In genomic region chr2:170605862-170606261, GRCh38 we compare ENCODE assay signal across 39 cellular contexts.
"Had no signal": no experiment of that assay in that cellular context is flagged by ENCODE, and none has a peak within 500 bp of the region (broad histone marks: within the 10 kb centered on the region; RNA-seq: fewer than 3 reads in every experiment).

No MANE protein-coding gene starts in this region.

- H3K27ac Mint-ChIP-seq: activated CD4-positive, alpha-beta memory T cell treated with anti-CD3 and anti-CD28 coated beads, Interleukin-2, amount 10 ng/mL, durations not matched to agents 7 days and 5 days; activated CD4-positive, alpha-beta T cell treated with anti-CD3 and anti-CD28 coated beads for 36 hours; activated CD4-positive, alpha-beta T cell treated with anti-CD3 and anti-CD28 coated beads, Interleukin-2, amount 10 ng/mL, durations not matched to agents 7 days and 5 days; activated CD8-positive, alpha-beta memory T cell treated with anti-CD3 and anti-CD28 coated beads, Interleukin-2, amount 10 ng/mL, durations not matched to agents 7 days and 5 days; activated CD8-positive, alpha-beta T cell treated with anti-CD3 and anti-CD28 coated beads, Interleukin-2, amount 10 ng/mL, durations not matched to agents 7 days and 5 days; activated naive CD4-positive, alpha-beta T cell treated with anti-CD3 and anti-CD28 coated beads, Interleukin-2, amount 10 ng/mL, durations not matched to agents 7 days and 5 days; activated naive CD4-positive, alpha-beta T cell treated with anti-CD3 and anti-CD28 coated beads, Interleukin-2, amount 50 U/mL, for 24 hours; activated naive CD8-positive, alpha-beta T cell; activated naive CD8-positive, alpha-beta T cell treated with anti-CD3 and anti-CD28 coated beads, Interleukin-2, amount 10 ng/mL, durations not matched to agents 7 days and 5 days; activated naive CD8-positive, alpha-beta T cell treated with anti-CD3 and anti-CD28 coated beads, Interleukin-2, amount 50 U/mL, for 24 hours; activated T-cell treated with anti-CD3 and anti-CD28 coated beads, Interleukin-2, amount 50 U/mL, for 24 hours; activated T-helper 2 cell treated with anti-CD3 and anti-CD28 coated beads, Interferon-gamma antibody, Interleukin-2, Interleukin-4, amounts not matched to agents 10 μg/mL and 5 μg/mL and 100 μg/mL, durations not matched to agents 14 hours and 24 hours and 36 hours; T-helper 1 cell treated with Interleukin-12 subunit alpha and Interleukin-12 subunit beta and Interleukin-4 antibody, amounts not matched to agents 30 μg/mL and 1 μg/mL, for 36 hours; T-helper 2 cell treated with Interferon-gamma antibody and Interleukin-4, amounts not matched to agents 5 μg/mL and 100 μg/mL, for 36 hours; WTC11 had no signal

- H3K36me3 ChIP-seq: brain microvascular endothelial cell, breast epithelium, WERI-Rb-1 had no signal

- DNase-seq: activated CD4-positive, alpha-beta memory T cell treated with anti-CD3 and anti-CD28 coated beads, Interleukin-2, amount 10 ng/mL, durations not matched to agents 7 days and 5 days; activated CD4-positive, alpha-beta T cell treated with anti-CD3 and anti-CD28 coated beads for 1 hour; activated CD4-positive, alpha-beta T cell treated with anti-CD3 and anti-CD28 coated beads for 36 hours; activated CD4-positive, alpha-beta T cell treated with anti-CD3 and anti-CD28 coated beads for 48 hours; activated CD4-positive, alpha-beta T cell treated with anti-CD3 and anti-CD28 coated beads, Interleukin-2, amount 10 ng/mL, durations not matched to agents 7 days and 5 days; activated CD4-positive, alpha-beta T cell treated with anti-CD3 and anti-CD28 coated beads, Interleukin-2, amount 50 U/mL, for 48 hours; activated CD4-positive, CD25-positive, alpha-beta regulatory T cell; activated CD8-positive, alpha-beta memory T cell treated with anti-CD3 and anti-CD28 coated beads for 24 hours; activated CD8-positive, alpha-beta memory T cell treated with anti-CD3 and anti-CD28 coated beads, Interleukin-2, amount 10 ng/mL, durations not matched to agents 7 days and 5 days; activated CD8-positive, alpha-beta memory T cell treated with anti-CD3 and anti-CD28 coated beads, Interleukin-2, amount 50 U/mL, for 48 hours; activated CD8-positive, alpha-beta T cell treated with anti-CD3 and anti-CD28 coated beads, Interleukin-2, amount 10 ng/mL, durations not matched to agents 7 days and 5 days; activated effector memory CD4-positive, alpha-beta T cell treated with Interleukin-2 at 50 U/mL for 16 hours; activated gamma-delta T cell; activated naive CD4-positive, alpha-beta T cell treated with anti-CD3 and anti-CD28 coated beads, Interleukin-2, amount 10 ng/mL, durations not matched to agents 7 days and 5 days; activated naive CD4-positive, alpha-beta T cell treated with Interleukin-2 at 50 U/mL for 16 hours; activated naive CD8-positive, alpha-beta T cell treated with anti-CD3 and anti-CD28 coated beads, Interleukin-2, amount 10 ng/mL, durations not matched to agents 7 days and 5 days; activated naive CD8-positive, alpha-beta T cell treated with anti-CD3 and anti-CD28 coated beads, Interleukin-2, amount 50 U/mL, for 24 hours; activated T-cell treated with anti-CD3 and anti-CD28 coated beads, Interleukin-2, amount 50 U/mL, for 24 hours; activated T-cell treated with anti-CD3 and anti-CD28 coated beads, Interleukin-2, amount 50 U/mL, for 48 hours; amygdala; aorta; body of pancreas; brain microvascular endothelial cell; central memory CD4-positive, alpha-beta T cell; SW 1271; T-helper 1 cell; T-helper 2 cell; T-helper 9 cell; WERI-Rb-1 had no signal

- H3K4me1 Mint-ChIP-seq: activated CD4-positive, alpha-beta memory T cell treated with anti-CD3 and anti-CD28 coated beads, Interleukin-2, amount 10 ng/mL, durations not matched to agents 7 days and 5 days; activated CD4-positive, alpha-beta T cell treated with anti-CD3 and anti-CD28 coated beads for 36 hours; activated CD4-positive, alpha-beta T cell treated with anti-CD3 and anti-CD28 coated beads, Interleukin-2, amount 10 ng/mL, durations not matched to agents 7 days and 5 days; activated CD8-positive, alpha-beta memory T cell treated with anti-CD3 and anti-CD28 coated beads, Interleukin-2, amount 10 ng/mL, durations not matched to agents 7 days and 5 days; activated naive CD4-positive, alpha-beta T cell treated with anti-CD3 and anti-CD28 coated beads, Interleukin-2, amount 10 ng/mL, durations not matched to agents 7 days and 5 days; activated naive CD4-positive, alpha-beta T cell treated with anti-CD3 and anti-CD28 coated beads, Interleukin-2, amount 50 U/mL, for 24 hours; activated naive CD8-positive, alpha-beta T cell treated with anti-CD3 and anti-CD28 coated beads, Interleukin-2, amount 10 ng/mL, durations not matched to agents 7 days and 5 days; activated naive CD8-positive, alpha-beta T cell treated with anti-CD3 and anti-CD28 coated beads, Interleukin-2, amount 50 U/mL, for 24 hours; WTC11 had no signal

- H3K9me3 ChIP-seq: body of pancreas, breast epithelium had no signal

- FAIRE-seq: astrocyte, TTC549 had no signal

- H3K4me3 ChIP-seq: body of pancreas, breast epithelium had no signal

- ATAC-seq: activated CD4-positive, alpha-beta T cell treated with anti-CD3 and anti-CD28 coated beads for 36 hours; activated CD4-positive, CD25-positive, alpha-beta regulatory T cell treated with anti-CD3 and anti-CD28 coated beads, Interleukin-2, amount 50 U/mL, for 24 hours; activated CD8-positive, alpha-beta memory T cell treated with anti-CD3 and anti-CD28 coated beads, Interleukin-2, amount 10 ng/mL, durations not matched to agents 7 days and 5 days; activated CD8-positive, alpha-beta T cell treated with anti-CD3 and anti-CD28 coated beads, Interleukin-2, amount 10 ng/mL, durations not matched to agents 7 days and 5 days; activated naive CD8-positive, alpha-beta T cell treated with anti-CD3 and anti-CD28 coated beads, Interleukin-2, amount 50 U/mL, for 24 hours; body of pancreas; WTC11 had no signal

- H3K27me3 Mint-ChIP-seq: activated naive CD4-positive, alpha-beta T cell treated with anti-CD3 and anti-CD28 coated beads, Interleukin-2, amount 50 U/mL, for 24 hours; activated naive CD8-positive, alpha-beta T cell treated with anti-CD3 and anti-CD28 coated beads, Interleukin-2, amount 50 U/mL, for 24 hours; activated T-cell treated with anti-CD3 and anti-CD28 coated beads, Interleukin-2, amount 50 U/mL, for 24 hours had no signal

- H3K4me3 Mint-ChIP-seq: activated CD4-positive, alpha-beta memory T cell treated with anti-CD3 and anti-CD28 coated beads, Interleukin-2, amount 10 ng/mL, durations not matched to agents 7 days and 5 days; activated CD4-positive, alpha-beta T cell treated with anti-CD3 and anti-CD28 coated beads for 36 hours; activated CD4-positive, alpha-beta T cell treated with anti-CD3 and anti-CD28 coated beads, Interleukin-2, amount 10 ng/mL, durations not matched to agents 7 days and 5 days; activated CD8-positive, alpha-beta memory T cell treated with anti-CD3 and anti-CD28 coated beads, Interleukin-2, amount 10 ng/mL, durations not matched to agents 7 days and 5 days; activated CD8-positive, alpha-beta T cell treated with anti-CD3 and anti-CD28 coated beads, Interleukin-2, amount 10 ng/mL, durations not matched to agents 7 days and 5 days; activated naive CD4-positive, alpha-beta T cell treated with anti-CD3 and anti-CD28 coated beads, Interleukin-2, amount 10 ng/mL, durations not matched to agents 7 days and 5 days; activated naive CD4-positive, alpha-beta T cell treated with anti-CD3 and anti-CD28 coated beads, Interleukin-2, amount 50 U/mL, for 24 hours; activated naive CD8-positive, alpha-beta T cell; activated naive CD8-positive, alpha-beta T cell treated with anti-CD3 and anti-CD28 coated beads, Interleukin-2, amount 10 ng/mL, durations not matched to agents 7 days and 5 days; activated naive CD8-positive, alpha-beta T cell treated with anti-CD3 and anti-CD28 coated beads, Interleukin-2, amount 50 U/mL, for 24 hours; activated T-cell treated with anti-CD3 and anti-CD28 coated beads, Interleukin-2, amount 50 U/mL, for 24 hours; T-helper 1 cell treated with Interleukin-12 subunit alpha and Interleukin-12 subunit beta and Interleukin-4 antibody, amounts not matched to agents 30 μg/mL and 1 μg/mL, for 36 hours; T-helper 2 cell treated with Interferon-gamma antibody and Interleukin-4, amounts not matched to agents 5 μg/mL and 100 μg/mL, for 36 hours; WTC11 had no signal

- H3K27me3 ChIP-seq: body of pancreas, brain microvascular endothelial cell, breast epithelium had no signal

- H3K4me1 ChIP-seq: body of pancreas, breast epithelium had no signal

- H3K36me3 Mint-ChIP-seq: activated CD8-positive, alpha-beta memory T cell treated with anti-CD3 and anti-CD28 coated beads, Interleukin-2, amount 10 ng/mL, durations not matched to agents 7 days and 5 days; activated naive CD4-positive, alpha-beta T cell treated with anti-CD3 and anti-CD28 coated beads, Interleukin-2, amount 10 ng/mL, durations not matched to agents 7 days and 5 days; activated naive CD4-positive, alpha-beta T cell treated with anti-CD3 and anti-CD28 coated beads, Interleukin-2, amount 50 U/mL, for 24 hours; activated naive CD8-positive, alpha-beta T cell; activated naive CD8-positive, alpha-beta T cell treated with anti-CD3 and anti-CD28 coated beads, Interleukin-2, amount 10 ng/mL, durations not matched to agents 7 days and 5 days; WTC11 had no signal

- H3K27ac ChIP-seq: body of pancreas, brain microvascular endothelial cell, breast epithelium, WERI-Rb-1 had no signal

- H3K9me3 Mint-ChIP-seq: activated CD4-positive, alpha-beta memory T cell treated with anti-CD3 and anti-CD28 coated beads, Interleukin-2, amount 10 ng/mL, durations not matched to agents 7 days and 5 days; activated CD4-positive, alpha-beta T cell treated with anti-CD3 and anti-CD28 coated beads, Interleukin-2, amount 10 ng/mL, durations not matched to agents 7 days and 5 days; activated naive CD4-positive, alpha-beta T cell treated with anti-CD3 and anti-CD28 coated beads, Interleukin-2, amount 10 ng/mL, durations not matched to agents 7 days and 5 days; activated naive CD4-positive, alpha-beta T cell treated with anti-CD3 and anti-CD28 coated beads, Interleukin-2, amount 50 U/mL, for 24 hours; activated naive CD8-positive, alpha-beta T cell treated with anti-CD3 and anti-CD28 coated beads, Interleukin-2, amount 10 ng/mL, durations not matched to agents 7 days and 5 days; activated naive CD8-positive, alpha-beta T cell treated with anti-CD3 and anti-CD28 coated beads, Interleukin-2, amount 50 U/mL, for 24 hours; activated T-cell treated with anti-CD3 and anti-CD28 coated beads, Interleukin-2, amount 50 U/mL, for 24 hours; activated T-helper 2 cell treated with anti-CD3 and anti-CD28 coated beads, Interferon-gamma antibody, Interleukin-2, Interleukin-4, amounts not matched to agents 10 μg/mL and 5 μg/mL and 100 μg/mL, durations not matched to agents 14 hours and 24 hours and 36 hours; T-helper 1 cell treated with Interleukin-12 subunit alpha and Interleukin-12 subunit beta and Interleukin-4 antibody, amounts not matched to agents 30 μg/mL and 1 μg/mL, for 36 hours; T-helper 2 cell treated with Interferon-gamma antibody and Interleukin-4, amounts not matched to agents 5 μg/mL and 100 μg/mL, for 36 hours; WTC11 had no signal
